In genomic region chr17:1786708-1787107, GRCh38 we compare ENCODE assay signal across 2 cellular contexts.
TF ChIP-seq lines count a peak whose summit lies in the region.

No MANE protein-coding gene starts in this region.

TF ChIP-seq in SK-N-SH, 30 proteins besides CTCF, POLR2A, EP300 and RAD21 (continued from another document):
- TF ChIP-seq ZBTB33 (IDR thresholded peaks at IDR 0.05; ENCODE audit: borderline replicate concordance, low read depth), result no peak
- TF ChIP-seq GABPA (IDR thresholded peaks at IDR 0.05; ENCODE audit: low read depth), result no peak
- no peak for TF ChIP-seq YY1 (IDR thresholded peaks at IDR 0.05; ENCODE audit: low read depth)
- TF ChIP-seq USF2 (IDR thresholded peaks at IDR 0.05; ENCODE audit: borderline replicate concordance, low read depth, low read length), result no peak
- no peak for TF ChIP-seq FOXM1 (IDR thresholded peaks at IDR 0.05; ENCODE audit: low read depth)
- TF ChIP-seq MEF2A (IDR thresholded peaks at IDR 0.05; ENCODE audit: borderline replicate concordance, low read depth), result no peak
- no peak for TF ChIP-seq MXI1 (IDR thresholded peaks at IDR 0.05; ENCODE audit: low read depth, low read length)
- no peak for TF ChIP-seq USF1 (IDR thresholded peaks at IDR 0.05; ENCODE audit: borderline replicate concordance, low read depth)
- TF ChIP-seq TEAD4 (IDR thresholded peaks at IDR 0.05; ENCODE audit: borderline replicate concordance, insufficient read depth), result no peak
- no peak for TF ChIP-seq EZH2phosphoT487 (IDR thresholded peaks at IDR 0.05; ENCODE audit: borderline replicate concordance, low read depth)
- TF ChIP-seq TAF1 (IDR thresholded peaks at IDR 0.05; ENCODE audit: borderline replicate concordance, low read depth, low read length), result no peak
- no peak for TF ChIP-seq POLR2AphosphoS5 (IDR thresholded peaks at IDR 0.05; ENCODE audit: low read depth, low read length)

TF ChIP-seq in SK-N-SH treated with all-trans-retinoic acid at 6 μM for 48 hours, 23 proteins besides CTCF, POLR2A, EP300 and RAD21 (continued from another document):
- TF ChIP-seq CSRNP3 (CRISPR knock-in tag; IDR thresholded peaks at IDR 0.05) (no peak), ZFP30 (CRISPR knock-in tag; IDR thresholded peaks at IDR 0.05) (no peak), OSR1 (CRISPR knock-in tag; IDR thresholded peaks at IDR 0.05) (no peak), ISL1 (CRISPR knock-in tag; IDR thresholded peaks at IDR 0.05) (no peak), POU6F1 (CRISPR knock-in tag; IDR thresholded peaks at IDR 0.05; ENCODE audit: borderline replicate concordance, low read depth) (no peak), CSDC2 (CRISPR knock-in tag; IDR thresholded peaks at IDR 0.05) (no peak), PATZ1 (CRISPR knock-in tag; IDR thresholded peaks at IDR 0.05; ENCODE audit: borderline replicate concordance) (no peak), PPARA (CRISPR knock-in tag; IDR thresholded peaks at IDR 0.05; ENCODE audit: borderline replicate concordance) (no peak), ESRRG (CRISPR knock-in tag; IDR thresholded peaks at IDR 0.05) (no peak), ARNTL (CRISPR knock-in tag; IDR thresholded peaks at IDR 0.05; ENCODE audit: borderline replicate concordance, low read depth) (no peak), BACH2 (CRISPR knock-in tag; IDR thresholded peaks at IDR 0.05; ENCODE audit: borderline replicate concordance) (no peak), TCF4 (CRISPR knock-in tag; IDR thresholded peaks at IDR 0.05; ENCODE audit: borderline replicate concordance) (no peak), TSHZ2 (CRISPR knock-in tag; IDR thresholded peaks at IDR 0.05) (no peak), ZNF565 (CRISPR knock-in tag; conservative IDR thresholded peaks at IDR 0.05; ENCODE audit: low read depth) (no peak), CREB5 (CRISPR knock-in tag; IDR thresholded peaks at IDR 0.05; ENCODE audit: low read depth) (no peak), TOX (CRISPR knock-in tag; IDR thresholded peaks at IDR 0.05; ENCODE audit: borderline replicate concordance) (no peak), GLIS3 (CRISPR knock-in tag; IDR thresholded peaks at IDR 0.05) (no peak)
